In genomic region chr17:82213251-82214011, GRCh38 we compare ENCODE assay signal across 2 cellular contexts.
TF ChIP-seq lines count a peak whose summit lies in the region.

No MANE protein-coding gene starts in this region.

TF ChIP-seq in SK-N-SH, 30 proteins besides CTCF, POLR2A, EP300 and RAD21 (continues in another document):
- TF ChIP-seq REST (IDR thresholded peaks at IDR 0.05; ENCODE audit: low read depth, low read length) (no peak), FOXM1 (IDR thresholded peaks at IDR 0.05; ENCODE audit: low read depth) (no peak), GATA2 (CRISPR knock-in tag; IDR thresholded peaks at IDR 0.05) (no peak), NRF1 (IDR thresholded peaks at IDR 0.05; ENCODE audit: low read depth, low read length) (no peak), FOSL2 (IDR thresholded peaks at IDR 0.05; ENCODE audit: borderline replicate concordance, low read depth) (no peak), FOXJ3 (CRISPR knock-in tag; IDR thresholded peaks at IDR 0.05) (no peak), MEF2A (IDR thresholded peaks at IDR 0.05; ENCODE audit: borderline replicate concordance, low read depth) (no peak), RXRA (IDR thresholded peaks at IDR 0.05; ENCODE audit: borderline replicate concordance, low read depth) (no peak), YY1 (IDR thresholded peaks at IDR 0.05; ENCODE audit: low read depth) (0 out of 2 replicates have a peak, but pooled peaks have one; percentile 29), USF1 (IDR thresholded peaks at IDR 0.05; ENCODE audit: borderline replicate concordance, low read depth) (peak; percentile 87; the same call in 1 of the 2 replicates), MAX (IDR thresholded peaks at IDR 0.05; ENCODE audit: low read depth) (peak; percentile 94), SMC3 (IDR thresholded peaks at IDR 0.05; ENCODE audit: low read depth, low read length) (no peak), TCF12 (IDR thresholded peaks at IDR 0.05) (peak; percentile 13; the same call in 1 of the 2 replicates), PBX3 (IDR thresholded peaks at IDR 0.05) (no peak), ZBTB33 (IDR thresholded peaks at IDR 0.05; ENCODE audit: borderline replicate concordance, low read depth) (no peak), GABPA (IDR thresholded peaks at IDR 0.05; ENCODE audit: low read depth) (no peak), ELF1 (IDR thresholded peaks at IDR 0.05) (no peak), NFIC (IDR thresholded peaks at IDR 0.05; ENCODE audit: borderline replicate concordance) (no peak), POLR2AphosphoS5 (IDR thresholded peaks at IDR 0.05; ENCODE audit: low read depth, low read length) (peak; percentile 42; the same call in 1 of the 2 replicates), TAF1 (IDR thresholded peaks at IDR 0.05; ENCODE audit: borderline replicate concordance, low read depth, low read length) (no peak), TEAD4 (IDR thresholded peaks at IDR 0.05; ENCODE audit: borderline replicate concordance, insufficient read depth) (no peak), RFX5 (IDR thresholded peaks at IDR 0.05; ENCODE audit: low read length) (no peak), RCOR1 (IDR thresholded peaks at IDR 0.05; ENCODE audit: low read length) (no peak), USF2 (IDR thresholded peaks at IDR 0.05; ENCODE audit: borderline replicate concordance, low read depth, low read length) (peak; percentile 58; the same call in 1 of the 2 replicates), JUND (IDR thresholded peaks at IDR 0.05) (no peak), MXI1 (IDR thresholded peaks at IDR 0.05; ENCODE audit: low read depth, low read length) (peak; percentile 89)

TF ChIP-seq in GM12878, 131 proteins besides CTCF, POLR2A, EP300 and RAD21 (continued from another document and continues in another):
- no peak for TF ChIP-seq CUX1 (IDR thresholded peaks at IDR 0.05; ENCODE audit: insufficient replicate concordance, low read depth, low read length)
- TF ChIP-seq REST (IDR thresholded peaks at IDR 0.05; ENCODE audit: low read depth, low read length), result no peak
- no peak for TF ChIP-seq MYC (IDR thresholded peaks at IDR 0.05; ENCODE audit: insufficient read depth, insufficient read length, insufficient replicate concordance, low read length, severe bottlenecking)
- TF ChIP-seq STAT3 (IDR thresholded peaks at IDR 0.05; ENCODE audit: low read depth, low read length), result no peak
- TF ChIP-seq CEBPB (IDR thresholded peaks at IDR 0.05; ENCODE audit: borderline replicate concordance in 1 of 2, low read depth in 2 of 2, low read length in 2 of 2), result peak in 1 of 2 experiments; percentile 29; a peak in 1 of 4 replicates
- no peak for TF ChIP-seq E2F4 (IDR thresholded peaks at IDR 0.05; ENCODE audit: low read depth, low read length)
- no peak for TF ChIP-seq ELK1 (IDR thresholded peaks at IDR 0.05; ENCODE audit: low read depth, low read length)
- TF ChIP-seq SUPT20H (IDR thresholded peaks at IDR 0.05; ENCODE audit: borderline replicate concordance, control insufficient read depth, low read depth, low read length), result no peak
- TF ChIP-seq SMARCA5 (IDR thresholded peaks at IDR 0.05), result no peak
- no peak for TF ChIP-seq ZNF207 (IDR thresholded peaks at IDR 0.05; ENCODE audit: borderline replicate concordance)
- TF ChIP-seq ZNF24 (IDR thresholded peaks at IDR 0.05), result no peak
- no peak for TF ChIP-seq E4F1 (IDR thresholded peaks at IDR 0.05; ENCODE audit: borderline replicate concordance, partially characterized antibody)
- TF ChIP-seq IKZF2 (IDR thresholded peaks at IDR 0.05), result peak; percentile 54 to 66; a peak in 3 of 4 replicates
- no peak for TF ChIP-seq CBX5 (IDR thresholded peaks at IDR 0.05; ENCODE audit: low read depth)
- no peak for TF ChIP-seq MTA3 (IDR thresholded peaks at IDR 0.05; ENCODE audit: borderline replicate concordance, low read length)
- TF ChIP-seq EED (IDR thresholded peaks at IDR 0.05; ENCODE audit: low read depth), result peak; percentile 65; the same call in 1 of the 2 replicates
- no peak for TF ChIP-seq MEF2A (IDR thresholded peaks at IDR 0.05; ENCODE audit: insufficient read depth, low read depth, low read length)
- TF ChIP-seq EGR1 (IDR thresholded peaks at IDR 0.05; ENCODE audit: borderline replicate concordance in 1 of 2, low read depth in 2 of 2, low read length in 2 of 2), result peak in 1 of 2 experiments; percentile 92; a peak in 2 of 3 replicates
- no peak for TF ChIP-seq SUZ12 (IDR thresholded peaks at IDR 0.05; ENCODE audit: unreplicated experiment)
- peak; percentile 54; the same call in 1 of the 2 replicates for TF ChIP-seq HDGF (IDR thresholded peaks at IDR 0.05)
- peak; percentile 28; the same call in 1 of the 2 replicates for TF ChIP-seq DPF2 (IDR thresholded peaks at IDR 0.05)
- no peak for TF ChIP-seq HDAC6 (IDR thresholded peaks at IDR 0.05; ENCODE audit: unreplicated experiment)
- TF ChIP-seq SRF (IDR thresholded peaks at IDR 0.05; ENCODE audit: low read depth in 2 of 2, low read length in 2 of 2), result no peak
- no peak for TF ChIP-seq ESRRA (IDR thresholded peaks at IDR 0.05; ENCODE audit: low read length)
- TF ChIP-seq ATF7 (IDR thresholded peaks at IDR 0.05; ENCODE audit: low read depth), result peak; percentile 60
- no peak for TF ChIP-seq PRDM15 (CRISPR knock-in tag; IDR thresholded peaks at IDR 0.05)
- TF ChIP-seq RELA (IDR thresholded peaks at IDR 0.05; ENCODE audit: borderline replicate concordance, partially characterized antibody), result peak; percentile 30
- no peak for TF ChIP-seq SMC3 (IDR thresholded peaks at IDR 0.05; ENCODE audit: borderline replicate concordance, low read length)
- TF ChIP-seq TCF12 (IDR thresholded peaks at IDR 0.05; ENCODE audit: low read depth, low read length), result no peak
- TF ChIP-seq ZSCAN29 (IDR thresholded peaks at IDR 0.05), result no peak
- TF ChIP-seq TCF3 (IDR thresholded peaks at IDR 0.05; ENCODE audit: borderline replicate concordance, insufficient read depth, low read depth, low read length), result no peak
